3 cellular contexts compared by ENCODE assay signal in the genomic region with DNA sequence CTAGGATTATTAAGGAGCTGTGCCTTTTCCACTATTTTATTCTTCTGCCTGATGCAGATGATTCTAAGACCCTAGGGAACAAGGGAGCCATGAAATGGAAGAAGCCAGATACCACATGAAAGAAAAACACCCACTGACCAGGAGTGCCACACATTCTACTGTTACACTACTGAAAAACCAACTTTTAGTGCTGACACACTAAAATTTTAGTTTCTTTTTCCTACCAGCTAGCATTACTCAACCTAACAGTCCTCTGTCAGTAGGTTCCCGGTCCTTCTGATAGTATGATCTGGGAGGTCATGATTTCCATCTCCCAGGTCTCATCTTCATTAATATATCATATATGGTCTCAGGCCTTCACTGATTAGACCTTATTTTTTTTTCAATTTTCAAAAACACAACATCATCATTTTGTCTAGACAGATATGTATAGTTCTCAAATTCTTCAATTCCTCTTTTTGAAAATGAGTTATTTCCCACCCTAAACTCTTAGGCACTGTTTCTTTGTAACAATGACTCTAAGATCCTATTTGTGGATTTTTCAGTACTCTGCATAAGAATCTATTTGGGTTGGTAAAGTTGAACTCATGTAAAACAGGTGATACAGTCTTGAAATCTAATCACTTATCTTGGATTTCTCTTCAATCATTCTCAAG.
TF ChIP-seq lines count a peak whose summit lies in the region.

No MANE protein-coding gene starts in this region.

TF ChIP-seq in GM12878, 131 proteins besides CTCF, POLR2A, EP300 and RAD21:
- TF ChIP-seq SPI1 (IDR thresholded peaks at IDR 0.05; ENCODE audit: borderline replicate concordance, insufficient read depth, low read depth, low read length) (peak; percentile 44; the same call in 1 of the 2 replicates), MTA2 (IDR thresholded peaks at IDR 0.05; ENCODE audit: low read depth) (no peak)

TF ChIP-seq in HepG2, 621 proteins besides CTCF, POLR2A, EP300 and RAD21:
- TF ChIP-seq MAFF (IDR thresholded peaks at IDR 0.05; ENCODE audit: low read depth, low read length) (peak; percentile 48), MAFK (conservative IDR thresholded peaks at IDR 0.05 in 1 of 2, IDR thresholded peaks at IDR 0.05 in 1 of 2; ENCODE audit: low read length in 2 of 2) (peak in 1 of 2 experiments; percentile 64; a peak in 1 of 4 replicates), SOX6 (IDR thresholded peaks at IDR 0.05) (no peak), SOX6 (CRISPR knock-in tag; IDR thresholded peaks at IDR 0.05) (no peak), GMEB2 (CRISPR knock-in tag; IDR thresholded peaks at IDR 0.05; ENCODE audit: low read depth) (no peak)

TF ChIP-seq in SK-N-SH, 30 proteins besides CTCF, POLR2A, EP300 and RAD21:
- TF ChIP-seq, protein P1, sequence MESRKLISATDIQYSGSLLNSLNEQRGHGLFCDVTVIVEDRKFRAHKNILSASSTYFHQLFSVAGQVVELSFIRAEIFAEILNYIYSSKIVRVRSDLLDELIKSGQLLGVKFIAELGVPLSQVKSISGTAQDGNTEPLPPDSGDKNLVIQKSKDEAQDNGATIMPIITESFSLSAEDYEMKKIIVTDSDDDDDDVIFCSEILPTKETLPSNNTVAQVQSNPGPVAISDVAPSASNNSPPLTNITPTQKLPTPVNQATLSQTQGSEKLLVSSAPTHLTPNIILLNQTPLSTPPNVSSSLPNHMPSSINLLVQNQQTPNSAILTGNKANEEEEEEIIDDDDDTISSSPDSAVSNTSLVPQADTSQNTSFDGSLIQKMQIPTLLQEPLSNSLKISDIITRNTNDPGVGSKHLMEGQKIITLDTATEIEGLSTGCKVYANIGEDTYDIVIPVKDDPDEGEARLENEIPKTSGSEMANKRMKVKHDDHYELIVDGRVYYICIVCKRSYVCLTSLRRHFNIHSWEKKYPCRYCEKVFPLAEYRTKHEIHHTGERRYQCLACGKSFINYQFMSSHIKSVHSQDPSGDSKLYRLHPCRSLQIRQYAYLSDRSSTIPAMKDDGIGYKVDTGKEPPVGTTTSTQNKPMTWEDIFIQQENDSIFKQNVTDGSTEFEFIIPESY (IDR thresholded peaks at IDR 0.05; ENCODE audit: borderline replicate concordance, low read depth): no peak
- TF ChIP-seq GATA2 (CRISPR knock-in tag; IDR thresholded peaks at IDR 0.05) (no peak), TAF1 (IDR thresholded peaks at IDR 0.05; ENCODE audit: borderline replicate concordance, low read depth, low read length) (no peak), MXI1 (IDR thresholded peaks at IDR 0.05; ENCODE audit: low read depth, low read length) (no peak), ELF1 (IDR thresholded peaks at IDR 0.05) (no peak), NFIC (IDR thresholded peaks at IDR 0.05; ENCODE audit: borderline replicate concordance) (no peak), SIN3A (IDR thresholded peaks at IDR 0.05; ENCODE audit: borderline replicate concordance, low read depth, low read length) (no peak), EZH2phosphoT487 (IDR thresholded peaks at IDR 0.05; ENCODE audit: borderline replicate concordance, low read depth) (no peak), SMC3 (IDR thresholded peaks at IDR 0.05; ENCODE audit: low read depth, low read length) (no peak)
TF ChIP-seq in SK-N-SH: peak in this region for 0.
